9 cellular contexts compared by ENCODE assay signal in the genomic region with DNA sequence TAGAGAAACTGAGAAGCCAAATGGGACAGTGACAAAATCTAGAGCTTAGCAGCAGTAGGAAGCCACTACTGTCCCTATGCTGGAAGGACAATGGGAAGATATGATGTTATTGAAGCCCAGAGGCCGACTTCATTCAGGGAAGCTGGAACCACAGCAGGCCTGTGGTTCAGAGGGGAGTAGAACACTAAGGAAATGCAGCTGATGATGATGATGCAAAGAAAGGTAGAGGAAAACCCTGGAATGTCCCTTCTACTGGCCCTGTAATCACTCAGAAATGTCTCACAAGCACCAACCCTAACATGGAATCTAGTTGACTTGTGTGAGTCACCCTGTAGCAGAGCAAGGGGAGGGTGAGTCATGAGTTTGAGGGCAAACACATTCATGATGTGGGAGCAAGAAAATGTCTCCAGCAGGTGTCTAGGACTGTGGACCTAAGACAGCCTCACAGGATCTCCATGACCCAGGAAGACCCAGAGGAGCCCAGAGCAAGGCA. TPM values are rescaled to one million over a fixed set of nuclear protein-coding genes. Genes with fewer than 3 reads are reported as not detected.
DNase-seq lines count a peak whose midpoint lies in the region; ATAC-seq and TF ChIP-seq lines count a peak whose summit lies in the region.
"Had no signal": no experiment of that assay in that cellular context is flagged by ENCODE, and none has a peak within 500 bp of the region (broad histone marks: within the 10 kb centered on the region; RNA-seq: fewer than 3 reads in every experiment).

No MANE protein-coding gene starts in this region.

- peak overlapping the region; percentile 16 for H3K27ac Mint-ChIP-seq in activated T-cell treated with anti-CD3 and anti-CD28 coated beads, Interleukin-2, amount 50 U/mL, for 24 hours

- TF ChIP-seq CTCF in thoracic aorta (IDR thresholded peaks at IDR 0.05): no peak

- H3K9me3 ChIP-seq in thoracic aorta: no peaks in the 10 kb centered on the region

- H3K27me3 ChIP-seq in thoracic aorta (replicated peaks; ENCODE audit: insufficient read depth): no peaks in the 10 kb centered on the region

- H3K27me3 Mint-ChIP-seq in activated T-cell treated with anti-CD3 and anti-CD28 coated beads, Interleukin-2, amount 50 U/mL, for 24 hours: no peaks in the 10 kb centered on the region

- DNase-seq in activated CD4-positive, alpha-beta T cell treated with anti-CD3 and anti-CD28 coated beads for 48 hours: peak; percentile 54
- no peak for DNase-seq in activated CD4-positive, alpha-beta T cell treated with anti-CD3 and anti-CD28 coated beads for 1 hour
- peak; percentile 31 for DNase-seq in activated T-cell treated with anti-CD3 and anti-CD28 coated beads, Interleukin-2, amount 50 U/mL, for 24 hours
- DNase-seq in iris pigment epithelial cell (ENCODE audit: low read depth): peak; percentile 100
- DNase-seq in thoracic aorta (ENCODE audit: low spot score): peak; percentile 28
- DNase-seq in middle frontal gyrus (ENCODE audit: extremely low spot score, low spot score): no peak
- no peak for DNase-seq in NCI-H187 (lab: John Stamatoyannopoulos, UW)
- DNase-seq: C1 segment of cervical spinal cord had no signal

- no peaks in the 10 kb centered on the region for H3K36me3 ChIP-seq in thoracic aorta

- no peak overlapping the region for H3K4me3 ChIP-seq in thoracic aorta

- H3K9me3 Mint-ChIP-seq in activated T-cell treated with anti-CD3 and anti-CD28 coated beads, Interleukin-2, amount 50 U/mL, for 24 hours: no peaks in the 10 kb centered on the region

- no peak overlapping the region for H3K4me3 Mint-ChIP-seq in activated T-cell treated with anti-CD3 and anti-CD28 coated beads, Interleukin-2, amount 50 U/mL, for 24 hours

- H3K27ac ChIP-seq in thoracic aorta: peak overlapping the region; percentile 17 to 70

- peaks cover 11 to 28% of the 10 kb centered on the region in 2 donors for H3K4me1 ChIP-seq in thoracic aorta (ENCODE audit: control insufficient read depth in 1 of 2, low read depth in 2 of 2)

- H3K36me3 Mint-ChIP-seq in activated T-cell treated with anti-CD3 and anti-CD28 coated beads, Interleukin-2, amount 50 U/mL, for 24 hours (ENCODE audit: low read depth): no peaks in the 10 kb centered on the region

- ATAC-seq in thoracic aorta (ENCODE audit: insufficient number of reproducible peaks, low FRiP score, low read depth): peak; percentile 98
- ATAC-seq in HG03196 (IDR thresholded peaks at IDR 0.05; ENCODE audit: unreplicated experiment): no peak

- peaks cover 33% of the 10 kb centered on the region for H3K4me1 Mint-ChIP-seq in activated T-cell treated with anti-CD3 and anti-CD28 coated beads, Interleukin-2, amount 50 U/mL, for 24 hours (ENCODE audit: low read depth)

RNA-seq across cellular contexts. Expression of a gene that starts 37.1 kb away (rescaled TPM):
- total RNA-seq in thoracic aorta: 10 to 100 TPM; 22.3 to 24.6 TPM

Comparison
In these comparisons a context has a peak if more than half of its experiments do, and no peak if none do; other contexts are left out.
1. DNase-seq: peak in activated CD4-positive, alpha-beta T cell treated with anti-CD3 and anti-CD28 coated beads for 48 hours (single experiment), activated T-cell treated with anti-CD3 and anti-CD28 coated beads, Interleukin-2, amount 50 U/mL, for 24 hours (single experiment), iris pigment epithelial cell (single experiment) and thoracic aorta (single experiment); none in activated CD4-positive, alpha-beta T cell treated with anti-CD3 and anti-CD28 coated beads for 1 hour (single experiment), middle frontal gyrus (single experiment) and NCI-H187 (0 of 2).